In genomic region chr7:127870231-127870907, GRCh38 we compare ENCODE assay signal across 16 cellular contexts.
DNase-seq lines count a peak whose midpoint lies in the region; ATAC-seq, FAIRE-seq and TF ChIP-seq lines count a peak whose summit lies in the region.
"Had no signal": no experiment of that assay in that cellular context is flagged by ENCODE, and none has a peak within 500 bp of the region (broad histone marks: within the 10 kb centered on the region; RNA-seq: fewer than 3 reads in every experiment).

No MANE protein-coding gene starts in this region.

- H3K9ac ChIP-seq in GM12878 (ENCODE audit: control insufficient read depth, insufficient read depth, low read length): no peak overlapping the region
- H3K9ac ChIP-seq: BLaER1 had no signal

- POLR2A ChIA-PET in GM12878 (lab: Charles Lee): interaction anchor here (1.2 kb wide), 1 partner anchor 28 kb away, joined by 3 read pairs; no protein-coding TSS in a partner anchor

- peaks cover 0 to 4% of the 10 kb centered on the region in 2 experiments; a peak in 2 of 4 replicates for H3K36me3 ChIP-seq in GM12878 (ENCODE audit: control insufficient read depth in 2 of 2, insufficient read depth in 2 of 2, low read length in 1 of 2)
- H3K36me3 ChIP-seq: gastroesophageal sphincter, right atrium auricular region had no signal

- no peak for TF ChIP-seq POLR2A in GM12878 (IDR thresholded peaks at IDR 0.05; ENCODE audit: low read depth, low read length)

- TF ChIP-seq CTCF in GM12878 (IDR thresholded peaks at IDR 0.05 in 2 of 3, conservative IDR thresholded peaks at IDR 0.05 in 1 of 3; ENCODE audit: control insufficient read depth in 2 of 3, extremely low read depth in 1 of 3, insufficient read depth in 1 of 3, low read depth in 3 of 3, low read length in 3 of 3): no peak

- RAD21 ChIA-PET in GM12878 (lab: Charles Lee; ENCODE audit: unreplicated experiment): interaction anchor here (0.7 to 0.9 kb wide), 4 partner anchors 11 to 78 kb away, joined by 3 read pairs; no protein-coding TSS in a partner anchor

- H3K4me1 ChIP-seq in GM12878 (ENCODE audit: control insufficient read depth, insufficient read depth, low read length): peaks cover 7% of the 10 kb centered on the region; the same call in 1 of the 2 replicates

- H4K20me1 ChIP-seq in GM12878 (ENCODE audit: control insufficient read depth, insufficient read depth): no peaks in the 10 kb centered on the region
- H4K20me1 ChIP-seq: BLaER1 had no signal

- H3K4me3 ChIP-seq in GM12878: no peak overlapping the region
- H3K4me3 ChIP-seq: BLaER1, gastroesophageal sphincter, right atrium auricular region had no signal

- 28% methylated on average over 6 of the region's 6 CpGs for WGBS in GM12878 (ENCODE audit: insufficient coverage, insufficient replicate concordance, low lambda C conversion rate, missing lambda C conversion rate)

- H3K9me3 ChIP-seq in GM12878 (replicated peaks; ENCODE audit: control insufficient read depth, insufficient read depth, low read length): no peaks in the 10 kb centered on the region; the same call in 1 of the 3 replicates
- H3K9me3 ChIP-seq: gastroesophageal sphincter, right atrium auricular region had no signal

- no peak for FAIRE-seq in GM12878 (lab: Jason Lieb, UNC)
- FAIRE-seq: colon had no signal

- H3K27ac ChIP-seq in GM12878 (ENCODE audit: control insufficient read depth, insufficient read depth): peak overlapping the region; percentile 27; the same call in 1 of the 2 replicates
- H3K27ac ChIP-seq: BLaER1, gastroesophageal sphincter, right atrium auricular region had no signal

- in situ Hi-C loops in GM12878 (cut with MboI): no loop called here

- CTCF ChIA-PET in GM12878 (lab: Yijun Ruan, JAX): interaction anchor here (1.4 kb wide), 1 partner anchor 10 kb away, joined by 4 read pairs; no protein-coding TSS in a partner anchor

- intact Hi-C loops in GM12878 (cut with micrococcal nuclease; ENCODE audit: unreplicated experiment): no loop called here

- TF ChIP-seq EP300 in GM12878 (IDR thresholded peaks at IDR 0.05; ENCODE audit: borderline replicate concordance in 1 of 2, control insufficient read depth in 1 of 2, low read depth in 2 of 2, low read length in 2 of 2): no peak

- DNase-seq in GM12878 (ENCODE audit: low read depth, low spot score) (no peak), T1000 (lab: John Stamatoyannopoulos, UW) (no peak), mucosa of gallbladder (ENCODE audit: low spot score) (no peak), A172 (ENCODE audit: low spot score) (no peak)
- DNase-seq: activated naive CD4-positive, alpha-beta T cell treated with anti-CD3 and anti-CD28 coated beads for 36 hours; mesenchymal stem cell; RPMI8226 had no signal

- no peaks in the 10 kb centered on the region for H3K27me3 ChIP-seq in GM12878 (replicated peaks in 1 of 2; ENCODE audit: control insufficient read depth in 2 of 2, insufficient read depth in 2 of 2, low read length in 1 of 2)
- H3K27me3 ChIP-seq: BLaER1, gastroesophageal sphincter, right atrium auricular region had no signal

- peaks cover 9% of the 10 kb centered on the region for H3K79me2 ChIP-seq in GM12878 (ENCODE audit: control insufficient read depth, insufficient read depth, low read length)

- H3K4me2 ChIP-seq in GM12878 (ENCODE audit: control insufficient read depth, insufficient read depth): no peak overlapping the region; the same call in 1 of the 2 replicates
- H3K4me2 ChIP-seq: BLaER1 had no signal

- SMC1A ChIA-PET in GM12878 (lab: Charles Lee; ENCODE audit: uncharacterized antibody, unreplicated experiment): interaction anchor here (0.8 to 1.7 kb wide), 13 partner anchors 10 to 162 kb away, joined by 3 to 6 read pairs (median 4); no protein-coding TSS in a partner anchor

- BruUV-seq in GM12878 (replicated peaks; lab: Mats Ljungman, UMichigan): no TSS peak

- TF ChIP-seq RAD21 in GM12878 (IDR thresholded peaks at IDR 0.05; ENCODE audit: insufficient read depth, low read depth, low read length): no peak

- ATAC-seq in GM18508 (IDR thresholded peaks at IDR 0.05; ENCODE audit: insufficient read depth, unreplicated experiment) (peak; percentile 55), GM21529 (IDR thresholded peaks at IDR 0.05; ENCODE audit: unreplicated experiment) (peak; percentile 85), HG03342 (IDR thresholded peaks at IDR 0.05; ENCODE audit: unreplicated experiment) (peak; percentile 46), GM12878 (peak; percentile 80), HG03439 (IDR thresholded peaks at IDR 0.05; ENCODE audit: unreplicated experiment) (no peak)
- ATAC-seq: activated CD4-positive, CD25-positive, alpha-beta regulatory T cell treated with anti-CD3 and anti-CD28 coated beads, Interleukin-2, amount 50 U/mL, for 24 hours; gastroesophageal sphincter had no signal

- H2AFZ ChIP-seq in GM12878 (ENCODE audit: control insufficient read depth, low read depth, low read length): no peak overlapping the region

TF ChIP-seq in GM12878, 131 proteins besides CTCF, POLR2A, EP300 and RAD21 (continues in another document):
- TF ChIP-seq SREBF1 (IDR thresholded peaks at IDR 0.05; ENCODE audit: low read length) (no peak), PML (IDR thresholded peaks at IDR 0.05; ENCODE audit: low read length) (no peak), SMAD1 (IDR thresholded peaks at IDR 0.05; ENCODE audit: low read depth, partially characterized antibody) (no peak), CBFB (IDR thresholded peaks at IDR 0.05; ENCODE audit: low read depth) (no peak), ZNF217 (IDR thresholded peaks at IDR 0.05) (0 out of 2 replicates have a peak, but pooled peaks have one; percentile 36), DPF2 (IDR thresholded peaks at IDR 0.05) (0 out of 2 replicates have a peak, but pooled peaks have one; percentile 15), ZSCAN29 (IDR thresholded peaks at IDR 0.05) (no peak), GABPA (IDR thresholded peaks at IDR 0.05; ENCODE audit: low read depth) (peak; percentile 68), SP1 (IDR thresholded peaks at IDR 0.05; ENCODE audit: low read depth, low read length) (no peak), SMAD5 (IDR thresholded peaks at IDR 0.05; ENCODE audit: low read depth) (no peak), SIN3A (IDR thresholded peaks at IDR 0.05; ENCODE audit: low read depth, low read length) (no peak), SIX5 (IDR thresholded peaks at IDR 0.05; ENCODE audit: low read depth, low read length, severe bottlenecking) (no peak), FOS (IDR thresholded peaks at IDR 0.05; ENCODE audit: borderline replicate concordance, extremely low read depth, insufficient read length) (no peak), ASH2L (IDR thresholded peaks at IDR 0.05; ENCODE audit: borderline replicate concordance, low read depth) (no peak), SUZ12 (IDR thresholded peaks at IDR 0.05; ENCODE audit: unreplicated experiment) (no peak)
- TF ChIP-seq, protein P1, sequence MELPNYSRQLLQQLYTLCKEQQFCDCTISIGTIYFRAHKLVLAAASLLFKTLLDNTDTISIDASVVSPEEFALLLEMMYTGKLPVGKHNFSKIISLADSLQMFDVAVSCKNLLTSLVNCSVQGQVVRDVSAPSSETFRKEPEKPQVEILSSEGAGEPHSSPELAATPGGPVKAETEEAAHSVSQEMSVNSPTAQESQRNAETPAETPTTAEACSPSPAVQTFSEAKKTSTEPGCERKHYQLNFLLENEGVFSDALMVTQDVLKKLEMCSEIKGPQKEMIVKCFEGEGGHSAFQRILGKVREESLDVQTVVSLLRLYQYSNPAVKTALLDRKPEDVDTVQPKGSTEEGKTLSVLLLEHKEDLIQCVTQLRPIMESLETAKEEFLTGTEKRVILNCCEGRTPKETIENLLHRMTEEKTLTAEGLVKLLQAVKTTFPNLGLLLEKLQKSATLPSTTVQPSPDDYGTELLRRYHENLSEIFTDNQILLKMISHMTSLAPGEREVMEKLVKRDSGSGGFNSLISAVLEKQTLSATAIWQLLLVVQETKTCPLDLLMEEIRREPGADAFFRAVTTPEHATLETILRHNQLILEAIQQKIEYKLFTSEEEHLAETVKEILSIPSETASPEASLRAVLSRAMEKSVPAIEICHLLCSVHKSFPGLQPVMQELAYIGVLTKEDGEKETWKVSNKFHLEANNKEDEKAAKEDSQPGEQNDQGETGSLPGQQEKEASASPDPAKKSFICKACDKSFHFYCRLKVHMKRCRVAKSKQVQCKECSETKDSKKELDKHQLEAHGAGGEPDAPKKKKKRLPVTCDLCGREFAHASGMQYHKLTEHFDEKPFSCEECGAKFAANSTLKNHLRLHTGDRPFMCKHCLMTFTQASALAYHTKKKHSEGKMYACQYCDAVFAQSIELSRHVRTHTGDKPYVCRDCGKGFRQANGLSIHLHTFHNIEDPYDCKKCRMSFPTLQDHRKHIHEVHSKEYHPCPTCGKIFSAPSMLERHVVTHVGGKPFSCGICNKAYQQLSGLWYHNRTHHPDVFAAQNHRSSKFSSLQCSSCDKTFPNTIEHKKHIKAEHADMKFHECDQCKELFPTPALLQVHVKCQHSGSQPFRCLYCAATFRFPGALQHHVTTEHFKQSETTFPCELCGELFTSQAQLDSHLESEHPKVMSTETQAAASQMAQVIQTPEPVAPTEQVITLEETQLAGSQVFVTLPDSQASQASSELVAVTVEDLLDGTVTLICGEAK (IDR thresholded peaks at IDR 0.05; ENCODE audit: borderline replicate concordance): peak; percentile 28; the same call in 1 of the 2 replicates
- TF ChIP-seq, protein P2, sequence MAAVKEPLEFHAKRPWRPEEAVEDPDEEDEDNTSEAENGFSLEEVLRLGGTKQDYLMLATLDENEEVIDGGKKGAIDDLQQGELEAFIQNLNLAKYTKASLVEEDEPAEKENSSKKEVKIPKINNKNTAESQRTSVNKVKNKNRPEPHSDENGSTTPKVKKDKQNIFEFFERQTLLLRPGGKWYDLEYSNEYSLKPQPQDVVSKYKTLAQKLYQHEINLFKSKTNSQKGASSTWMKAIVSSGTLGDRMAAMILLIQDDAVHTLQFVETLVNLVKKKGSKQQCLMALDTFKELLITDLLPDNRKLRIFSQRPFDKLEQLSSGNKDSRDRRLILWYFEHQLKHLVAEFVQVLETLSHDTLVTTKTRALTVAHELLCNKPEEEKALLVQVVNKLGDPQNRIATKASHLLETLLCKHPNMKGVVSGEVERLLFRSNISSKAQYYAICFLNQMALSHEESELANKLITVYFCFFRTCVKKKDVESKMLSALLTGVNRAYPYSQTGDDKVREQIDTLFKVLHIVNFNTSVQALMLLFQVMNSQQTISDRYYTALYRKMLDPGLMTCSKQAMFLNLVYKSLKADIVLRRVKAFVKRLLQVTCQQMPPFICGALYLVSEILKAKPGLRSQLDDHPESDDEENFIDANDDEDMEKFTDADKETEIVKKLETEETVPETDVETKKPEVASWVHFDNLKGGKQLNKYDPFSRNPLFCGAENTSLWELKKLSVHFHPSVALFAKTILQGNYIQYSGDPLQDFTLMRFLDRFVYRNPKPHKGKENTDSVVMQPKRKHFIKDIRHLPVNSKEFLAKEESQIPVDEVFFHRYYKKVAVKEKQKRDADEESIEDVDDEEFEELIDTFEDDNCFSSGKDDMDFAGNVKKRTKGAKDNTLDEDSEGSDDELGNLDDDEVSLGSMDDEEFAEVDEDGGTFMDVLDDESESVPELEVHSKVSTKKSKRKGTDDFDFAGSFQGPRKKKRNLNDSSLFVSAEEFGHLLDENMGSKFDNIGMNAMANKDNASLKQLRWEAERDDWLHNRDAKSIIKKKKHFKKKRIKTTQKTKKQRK (IDR thresholded peaks at IDR 0.05; ENCODE audit: low read depth, low read length): no peak
